31 cellular contexts compared by ENCODE assay signal in genomic region chr10:68242051-68242450, GRCh38. TPM values are rescaled to one million over a fixed set of nuclear protein-coding genes. Genes with fewer than 3 reads are reported as not detected.
"Had no signal": no experiment of that assay in that cellular context is flagged by ENCODE, and none has a peak within 500 bp of the region (broad histone marks: within the 10 kb centered on the region; RNA-seq: fewer than 3 reads in every experiment).

No MANE protein-coding gene starts in this region.

- ATAC-seq: effector memory CD8-positive, alpha-beta T cell; heart left ventricle; left colon; left ventricle myocardium superior; natural killer cell treated with Interleukin-12 subunit alpha and Interleukin-12 subunit beta and Interleukin-15 and Interleukin-18, amount 100 ng/mL, for 72 hours; pancreas; stimulated activated memory B cell treated with anti-CD40 and anti-IgM and Interleukin-4, amounts not matched to agents 10 μg/mL and 1 μg/mL and 100 μg/mL, for 72 hours; stimulated activated naive CD8-positive, alpha-beta T cell treated with anti-CD3 and anti-CD28 coated beads, Interleukin-15, amount 100 ng/mL, for 72 hours had no signal

- H3K27ac ChIP-seq: epithelial cell of prostate, esophagus muscularis mucosa, heart left ventricle, neural progenitor cell, pancreas, right lobe of liver, spleen, testis, tibial nerve, upper lobe of right lung, vagina had no signal

- DNase-seq: effector memory CD8-positive, alpha-beta T cell; heart left ventricle; hippocampal formation; left colon; left ventricle myocardium superior; mesenchymal stem cell; midbrain; occipital lobe; pancreas; right lobe of liver; spleen; stimulated activated CD4-positive, alpha-beta T cell treated with anti-CD3 and anti-CD28 coated beads, Interleukin-15, amount 100 ng/mL, for 24 hours; stimulated activated CD4-positive, alpha-beta T cell treated with anti-CD3 and anti-CD28 coated beads, Interleukin-1b, Interleukin-23, amount 100 ng/mL, for 48 hours; stimulated activated CD4-positive, alpha-beta T cell treated with anti-CD3 and anti-CD28 coated beads, Interleukin-4, amount 100 ng/mL, for 24 hours; stimulated activated naive CD8-positive, alpha-beta T cell treated with anti-CD3 and anti-CD28 coated beads, Interleukin-15, amount 100 ng/mL, for 72 hours; testis; upper lobe of right lung had no signal

- H3K4me3 ChIP-seq: esophagus muscularis mucosa, heart left ventricle, lung, neural progenitor cell, pancreas, right lobe of liver, spleen, testis, tibial nerve, upper lobe of right lung, vagina had no signal

- H3K36me3 ChIP-seq: esophagus muscularis mucosa, heart left ventricle, neural progenitor cell, pancreas, right lobe of liver, spleen, tibial nerve, upper lobe of right lung, vagina had no signal

- H3K9me3 ChIP-seq: esophagus muscularis mucosa, heart left ventricle, pancreas, right lobe of liver, spleen, testis, tibial nerve, upper lobe of right lung, vagina had no signal

- H3K9me3 Mint-ChIP-seq: dendritic cell treated with granulocyte-macrophage colony-stimulating factor and Interleukin-4, amounts not matched to agents 40 ng/mL and 50 ng/mL, for 4 days; effector memory CD8-positive, alpha-beta T cell; natural killer cell treated with Interleukin-12 subunit alpha and Interleukin-12 subunit beta and Interleukin-15 and Interleukin-18, amount 100 ng/mL, for 72 hours; neural progenitor cell; stimulated activated memory B cell treated with anti-CD40 and anti-IgM and Interleukin-4, amounts not matched to agents 10 μg/mL and 1 μg/mL and 100 μg/mL, for 72 hours; stimulated activated naive CD8-positive, alpha-beta T cell treated with anti-CD3 and anti-CD28 coated beads, Interleukin-15, amount 100 ng/mL, for 72 hours had no signal

- H3K27me3 Mint-ChIP-seq: dendritic cell treated with granulocyte-macrophage colony-stimulating factor and Interleukin-4, amounts not matched to agents 40 ng/mL and 50 ng/mL, for 4 days; stimulated activated memory B cell treated with anti-CD40 and anti-IgM and Interleukin-4, amounts not matched to agents 10 μg/mL and 1 μg/mL and 100 μg/mL, for 72 hours; stimulated activated naive CD8-positive, alpha-beta T cell treated with anti-CD3 and anti-CD28 coated beads, Interleukin-15, amount 100 ng/mL, for 72 hours had no signal

- H2AFZ ChIP-seq: neural progenitor cell had no signal

- H3K27me3 ChIP-seq: esophagus muscularis mucosa, heart left ventricle, neural progenitor cell, pancreas, right lobe of liver, spleen, testis, tibial nerve, upper lobe of right lung, vagina had no signal

- H3K4me2 ChIP-seq: neural progenitor cell had no signal

- H3K27ac Mint-ChIP-seq: dendritic cell treated with granulocyte-macrophage colony-stimulating factor and Interleukin-4, amounts not matched to agents 40 ng/mL and 50 ng/mL, for 4 days; effector memory CD8-positive, alpha-beta T cell; natural killer cell treated with Interleukin-12 subunit alpha and Interleukin-12 subunit beta and Interleukin-15 and Interleukin-18, amount 100 ng/mL, for 72 hours; neural progenitor cell; progenitor cell of endocrine pancreas; stimulated activated memory B cell treated with anti-CD40 and anti-IgM and Interleukin-4, amounts not matched to agents 10 μg/mL and 1 μg/mL and 100 μg/mL, for 72 hours; stimulated activated naive CD8-positive, alpha-beta T cell treated with anti-CD3 and anti-CD28 coated beads, Interleukin-15, amount 100 ng/mL, for 72 hours had no signal

- H3K4me1 ChIP-seq: esophagus muscularis mucosa, heart left ventricle, pancreas, right lobe of liver, spleen, testis, tibial nerve, upper lobe of right lung, vagina had no signal

- H3K4me3 Mint-ChIP-seq: dendritic cell treated with granulocyte-macrophage colony-stimulating factor and Interleukin-4, amounts not matched to agents 40 ng/mL and 50 ng/mL, for 4 days; effector memory CD8-positive, alpha-beta T cell; natural killer cell treated with Interleukin-12 subunit alpha and Interleukin-12 subunit beta and Interleukin-15 and Interleukin-18, amount 100 ng/mL, for 72 hours; neural progenitor cell; stimulated activated memory B cell treated with anti-CD40 and anti-IgM and Interleukin-4, amounts not matched to agents 10 μg/mL and 1 μg/mL and 100 μg/mL, for 72 hours; stimulated activated naive CD8-positive, alpha-beta T cell treated with anti-CD3 and anti-CD28 coated beads, Interleukin-15, amount 100 ng/mL, for 72 hours had no signal

- H3K36me3 Mint-ChIP-seq: natural killer cell treated with Interleukin-12 subunit alpha and Interleukin-12 subunit beta and Interleukin-15 and Interleukin-18, amount 100 ng/mL, for 72 hours; neural progenitor cell; stimulated activated memory B cell treated with anti-CD40 and anti-IgM and Interleukin-4, amounts not matched to agents 10 μg/mL and 1 μg/mL and 100 μg/mL, for 72 hours had no signal

- H3K4me1 Mint-ChIP-seq: stimulated activated memory B cell treated with anti-CD40 and anti-IgM and Interleukin-4, amounts not matched to agents 10 μg/mL and 1 μg/mL and 100 μg/mL, for 72 hours; stimulated activated naive CD8-positive, alpha-beta T cell treated with anti-CD3 and anti-CD28 coated beads, Interleukin-15, amount 100 ng/mL, for 72 hours had no signal

- H3K9ac ChIP-seq: neural progenitor cell had no signal

RNA-seq across cellular contexts. Expression of gene ATOH7, which starts 10.1 kb away (rescaled TPM):
- total RNA-seq: esophagus muscularis mucosa; glomerular endothelial cell; kidney epithelial cell; left ventricle myocardium superior; lung; natural killer cell treated with Interleukin-12 subunit alpha and Interleukin-12 subunit beta and Interleukin-15 and Interleukin-18, amount 100 ng/mL, for 72 hours; skeletal muscle tissue; spleen; subcutaneous adipose tissue; upper lobe of right lung; vagina had no signal
- polyA plus RNA-seq: heart left ventricle had no signal
